ENCODE assay signal across 8 cellular contexts in genomic region chr6:157379656-157380457, GRCh38. TPM values are rescaled to one million over a fixed set of nuclear protein-coding genes. Genes with fewer than 3 reads are reported as not detected.
DNase-seq lines count a peak whose midpoint lies in the region; ATAC-seq and TF ChIP-seq lines count a peak whose summit lies in the region.

No MANE protein-coding gene starts in this region.

- H3K36me3 ChIP-seq in IMR-90 (ENCODE audit: control insufficient read depth, insufficient read depth, low read length) = no peaks in the 10 kb centered on the region
- H3K36me3 ChIP-seq in OCI-LY3 (replicated peaks; ENCODE audit: low read depth, low read length) = peaks cover 4% of the 10 kb centered on the region

- H3K18ac ChIP-seq in IMR-90 (ENCODE audit: low read depth, low read length) = peak overlapping the region; percentile 4

- H3K4me3 ChIP-seq in IMR-90 (ENCODE audit: insufficient read depth, low read depth, low read length) (peak overlapping the region; percentile 71), OCI-LY3 (ENCODE audit: low read length) (peak overlapping the region; percentile 87), epithelial cell of esophagus (ENCODE audit: low read length) (peak overlapping the region; percentile 78), mononuclear cell (ENCODE audit: low read length) (peak overlapping the region; percentile 97)

- peaks cover 7 to 19% of the 10 kb centered on the region in 2 experiments; a peak in 3 of 4 replicates for H3K79me1 ChIP-seq in IMR-90 (ENCODE audit: low read depth in 1 of 2, low read length in 2 of 2)

- H3K4ac ChIP-seq in IMR-90 (ENCODE audit: low read depth, low read length) = peak overlapping the region; percentile 55

- BruUV-seq in IMR-90 (replicated peaks; lab: Mats Ljungman, UMichigan) = no TSS peak

- H2BK5ac ChIP-seq in IMR-90 (ENCODE audit: low read depth, low read length, poor library complexity, severe bottlenecking) = peak overlapping the region; percentile 64

- peaks cover 18% of the 10 kb centered on the region for H3K79me2 ChIP-seq in OCI-LY3 (ENCODE audit: low read length)

- CTCF ChIA-PET in IMR-90 (lab: Yijun Ruan, JAX) = interaction anchor here (0.7 to 1.0 kb wide), 3 partner anchors 64 to 466 kb away, joined by 3 to 7 read pairs (median 4); no protein-coding TSS in a partner anchor

- H2BK120ac ChIP-seq in IMR-90 (ENCODE audit: low read depth, low read length) = no peak overlapping the region

- H2AK9ac ChIP-seq in IMR-90 (replicated peaks; ENCODE audit: low read depth, low read length, poor library complexity) = peak overlapping the region; percentile 97

- H4K20me1 ChIP-seq in IMR-90 (ENCODE audit: insufficient read depth, low read length) (no peaks in the 10 kb centered on the region), OCI-LY3 (ENCODE audit: insufficient read depth, low read length) (no peaks in the 10 kb centered on the region)

- H2AFZ ChIP-seq in IMR-90 (replicated peaks; ENCODE audit: low read length, poor library complexity) = peak overlapping the region; percentile 97
- H2AFZ ChIP-seq in OCI-LY3 (ENCODE audit: low read depth, low read length) = no peak overlapping the region

- H2AK5ac ChIP-seq in IMR-90 (ENCODE audit: low read depth, low read length) = 0 out of 2 replicates have a peak overlapping the region, but pooled peaks have one; percentile 36

- peak overlapping the region; percentile 66; the same call in 1 of the 3 replicates for H2BK15ac ChIP-seq in IMR-90 (ENCODE audit: low read depth, low read length)

- POLR2A ChIA-PET in IMR-90 (lab: Charles Lee; ENCODE audit: unreplicated experiment) = no interaction called here

- H3K4me1 ChIP-seq in IMR-90 (ENCODE audit: control insufficient read depth, insufficient read depth, low read length) (no peaks in the 10 kb centered on the region), OCI-LY3 (ENCODE audit: low read length) (peaks cover 13% of the 10 kb centered on the region; the same call in 1 of the 2 replicates), mononuclear cell (ENCODE audit: insufficient read depth, low read length) (peaks cover 16% of the 10 kb centered on the region)

- H4K5ac ChIP-seq in IMR-90 (ENCODE audit: low read depth, low read length) = peak overlapping the region; percentile 50

- peak overlapping the region; percentile 81 for H4K91ac ChIP-seq in IMR-90 (ENCODE audit: insufficient read depth, low read depth, low read length)

- peak overlapping the region; percentile 74 for H3K9ac ChIP-seq in IMR-90 (ENCODE audit: low read depth, low read length)
- peak overlapping the region; percentile 89 for H3K9ac ChIP-seq in OCI-LY3 (ENCODE audit: low read length)

- H3K9me1 ChIP-seq in IMR-90 (ENCODE audit: insufficient read depth, low read length) = 0 out of 2 replicates have a peak, but pooled peaks cover 3% of the 10 kb centered on the region

- no peak for TF ChIP-seq RAD21 in IMR-90 (IDR thresholded peaks at IDR 0.05; ENCODE audit: low read length)

- 4% methylated on average over 12 of the region's 45 CpGs; no CpG with 5 or more reads in 1 of the 2 experiments for WGBS in IMR-90 (ENCODE audit: extremely low coverage in 2 of 2, insufficient read length in 1 of 2), 2 experiments

- H3K27ac ChIP-seq in IMR-90 (ENCODE audit: insufficient read depth, low read length) = peak overlapping the region; percentile 69
- H3K27ac ChIP-seq in OCI-LY3 (ENCODE audit: low read length) = peak overlapping the region; percentile 69

- H3K56ac ChIP-seq in IMR-90 (ENCODE audit: extremely low read depth, insufficient read depth, low read length) = peak overlapping the region; percentile 51

- H3K23ac ChIP-seq in IMR-90 (ENCODE audit: low read depth, low read length) = peak overlapping the region; percentile 71

- H3K9me3 ChIP-seq in IMR-90 (ENCODE audit: control insufficient read depth, insufficient read depth, low read length) (no peaks in the 10 kb centered on the region), OCI-LY3 (ENCODE audit: insufficient read depth, low read length) (no peaks in the 10 kb centered on the region), mononuclear cell (ENCODE audit: low read depth, low read length) (no peaks in the 10 kb centered on the region)

- H4K8ac ChIP-seq in IMR-90 (ENCODE audit: low read depth in 2 of 2, low read length in 2 of 2) = peak overlapping the region; percentile 93 to 97

- H3K27me3 ChIP-seq in IMR-90 (ENCODE audit: control insufficient read depth, insufficient read depth, low read length) = no peaks in the 10 kb centered on the region
- no peaks in the 10 kb centered on the region for H3K27me3 ChIP-seq in OCI-LY3 (ENCODE audit: low read depth, low read length)
- peaks cover 5% of the 10 kb centered on the region for H3K27me3 ChIP-seq in mononuclear cell (ENCODE audit: insufficient read depth, low read length)

- H3K4me2 ChIP-seq in IMR-90 (ENCODE audit: low read depth, low read length) (peak overlapping the region; percentile 82), OCI-LY3 (ENCODE audit: low read length) (peak overlapping the region; percentile 77)

- DNase-seq in DMS114 treated with DMSO at 0.1 percent for 48 hours (lab: John Stamatoyannopoulos, UW; ENCODE audit: unreplicated experiment) = peak; percentile 77
- peak; percentile 87 for DNase-seq in IMR-90
- DNase-seq in activated T-cell treated with anti-CD3 and anti-CD28 coated beads for 1 hour (ENCODE audit: low read depth) = peak; percentile 82
- peak; percentile 92 for DNase-seq in epithelial cell of esophagus (ENCODE audit: low read depth)
- DNase-seq in stimulated activated CD8-positive, alpha-beta memory T cell treated with anti-CD3 and anti-CD28 coated beads, Interleukin-2, amount 100 ng/mL, for 1 hour (ENCODE audit: low read depth in 2 of 2) = peak; percentile 66 to 80

- no peak overlapping the region for H2BK20ac ChIP-seq in IMR-90 (ENCODE audit: low read depth, low read length)

- ATAC-seq in GM21576 (IDR thresholded peaks at IDR 0.05; ENCODE audit: unreplicated experiment) (peak; percentile 77), IMR-90 (ENCODE audit: low read depth) (peak; percentile 83)

- dilution Hi-C loops in IMR-90 (cut with HindIII; ENCODE audit: low sequenced_read_pairs, unreplicated experiment) = no loop called here

- peak overlapping the region; percentile 75 for H3K14ac ChIP-seq in IMR-90 (replicated peaks; ENCODE audit: low read depth, low read length)

- intact Hi-C loops in IMR-90 (cut with micrococcal nuclease) = loop anchor here (1.0 to 5.0 kb wide), 6 partner anchors 57 to 287 kb away; partner anchors contain the start of gene TMEM242

- TF ChIP-seq POLR2A in IMR-90 (IDR thresholded peaks at IDR 0.05; ENCODE audit: low read depth, low read length) = no peak

- no peak for TF ChIP-seq CTCF in IMR-90 (conservative IDR thresholded peaks at IDR 0.05; ENCODE audit: low read depth, low read length)
- TF ChIP-seq CTCF in OCI-LY3 (IDR thresholded peaks at IDR 0.05; ENCODE audit: low read depth, low read length) = no peak
- TF ChIP-seq CTCF in epithelial cell of esophagus (IDR thresholded peaks at IDR 0.05; ENCODE audit: insufficient read depth, low read depth, low read length, missing control alignments) = no peak

- in situ Hi-C loops in IMR-90 (cut with MboI; ENCODE audit: low sequenced_read_pairs) = no loop called here

TF ChIP-seq in IMR-90, 13 proteins besides CTCF, POLR2A, EP300 and RAD21:
- TF ChIP-seq SMC3 (IDR thresholded peaks at IDR 0.05; ENCODE audit: low read depth, low read length) (no peak), BHLHE40 (IDR thresholded peaks at IDR 0.05; ENCODE audit: low read depth, low read length) (no peak), CEBPB (IDR thresholded peaks at IDR 0.05; ENCODE audit: low read depth, low read length) (no peak), MAFK (IDR thresholded peaks at IDR 0.05; ENCODE audit: low read depth, low read length) (no peak), MXI1 (IDR thresholded peaks at IDR 0.05; ENCODE audit: borderline replicate concordance, low read depth, low read length) (peak; percentile 63; the same call in 1 of the 2 replicates), RFX5 (IDR thresholded peaks at IDR 0.05; ENCODE audit: low read depth, low read length) (no peak), RCOR1 (IDR thresholded peaks at IDR 0.05; ENCODE audit: insufficient replicate concordance, low read length) (no peak), CHD1 (IDR thresholded peaks at IDR 0.05; ENCODE audit: low read depth, low read length) (no peak), NFE2L2 (IDR thresholded peaks at IDR 0.05; ENCODE audit: low read depth, low read length) (no peak), FOS (IDR thresholded peaks at IDR 0.05; ENCODE audit: low read depth, low read length) (no peak), ELK1 (IDR thresholded peaks at IDR 0.05; ENCODE audit: borderline replicate concordance, low read depth, low read length) (no peak), MAZ (IDR thresholded peaks at IDR 0.05; ENCODE audit: borderline replicate concordance, low read depth, low read length) (peak; percentile 76; the same call in 1 of the 2 replicates), USF2 (IDR thresholded peaks at IDR 0.05; ENCODE audit: low read depth, low read length) (no peak)
TF ChIP-seq in IMR-90: peak in this region for 2.

RNA-seq across cellular contexts. Expression of gene ZDHHC14, which starts 1.1 kb away (rescaled TPM):
- 0.56 and 0.90 TPM in 2 replicates for total RNA-seq in IMR-90 (2012; rRNA removed)
- 2.0 and 3.0 TPM in 2 replicates for polyA plus RNA-seq in IMR-90 (2012; rRNA removed)
- 1.3 and 2.6 TPM in 2 replicates for polyA plus RNA-seq in IMR-90 (2012; cell fraction: cytosol; rRNA removed)
- 3.0 and 3.8 TPM in 2 replicates for polyA plus RNA-seq in IMR-90 (2012; cell fraction: nucleus; rRNA removed; ENCODE audit: low replicate concordance)
- 1.6 TPM for total RNA-seq in mononuclear cell

RNA-seq across cellular contexts. Expression of gene TMEM242, which starts 56.5 kb away (rescaled TPM):
- total RNA-seq in IMR-90 (2012; rRNA removed) = 2.3 and 4.2 TPM in 2 replicates
- 4.3 and 4.6 TPM in 2 replicates for polyA plus RNA-seq in IMR-90 (2012; rRNA removed)
- polyA plus RNA-seq in IMR-90 (2012; cell fraction: cytosol; rRNA removed) = 1.9 and 2.1 TPM in 2 replicates
- polyA plus RNA-seq in IMR-90 (2012; cell fraction: nucleus; rRNA removed; ENCODE audit: low replicate concordance) = 0.70 and 2.6 TPM in 2 replicates
- total RNA-seq in mononuclear cell = 9.7 TPM

Comparison
In these comparisons a context has a peak if more than half of its experiments do, and no peak if none do; other contexts are left out.
1. Peak in every context shown above with its lines: DNase-seq, ATAC-seq, H3K4me3 ChIP-seq and H3K27ac ChIP-seq.